8 cellular contexts compared by ENCODE assay signal in the genomic region with DNA sequence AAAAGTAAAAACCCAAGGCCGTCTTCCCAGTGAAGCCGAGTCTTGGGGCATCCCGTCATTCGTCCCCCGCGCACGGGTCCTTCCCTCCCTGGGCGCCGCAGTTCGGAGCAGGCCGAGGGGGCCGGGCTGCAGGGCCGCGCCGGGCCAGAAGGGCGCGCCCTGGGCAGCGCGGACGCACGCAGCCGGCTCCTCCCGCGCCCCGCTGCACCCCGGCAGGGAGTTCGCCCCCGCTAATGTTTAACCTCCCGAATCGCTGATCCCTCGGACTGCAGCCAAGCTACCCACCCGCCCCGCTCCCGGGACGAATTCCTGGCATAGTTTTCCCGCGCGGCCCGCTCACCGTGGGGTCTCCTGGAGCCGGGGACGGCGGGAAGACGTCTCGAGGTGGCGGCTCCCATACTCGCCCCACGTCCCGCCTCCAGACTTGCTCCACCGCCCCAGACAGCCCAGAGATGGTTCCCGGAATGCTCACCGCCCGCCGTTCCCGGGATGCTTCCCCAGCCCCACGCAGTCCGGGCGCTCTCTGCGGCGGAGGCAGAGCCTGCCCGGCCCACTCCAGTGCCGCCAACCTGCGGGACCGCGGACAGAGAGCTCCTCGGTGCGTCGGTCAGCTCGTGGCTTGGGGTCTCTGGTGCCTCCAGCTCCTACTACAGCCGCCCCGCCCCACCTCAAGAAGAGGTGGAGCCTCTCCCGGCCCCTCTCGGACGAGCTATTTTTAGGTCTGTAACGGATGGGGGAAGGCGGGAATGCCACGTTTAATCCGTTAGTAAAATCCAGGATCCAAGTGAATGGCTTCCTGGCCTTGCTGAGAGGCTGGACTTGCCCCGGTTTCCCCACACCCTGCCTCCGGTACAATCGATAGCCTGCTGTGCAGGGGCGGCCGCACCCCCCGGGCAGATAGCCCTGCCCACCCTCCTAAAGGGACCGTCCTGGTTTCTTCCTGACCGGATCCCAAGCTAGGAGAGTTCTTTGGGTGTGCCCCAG. TPM values are rescaled to one million over a fixed set of nuclear protein-coding genes. Genes with fewer than 3 reads are reported as not detected.
DNase-seq lines count a peak whose midpoint lies in the region; ATAC-seq and TF ChIP-seq lines count a peak whose summit lies in the region.

DZIP1L (minus strand) TSS at position 621 of the 984 bp plus-strand sequence. CDS start 11,637 bp downstream, outside the sequence.

- peaks cover 11% of the 10 kb centered on the region for H3K4me1 ChIP-seq in iPS-15b (ENCODE audit: control insufficient read depth, insufficient read depth, low read length)

- H3K9me3 ChIP-seq in iPS-15b (ENCODE audit: control insufficient read depth, insufficient read depth, low read length), result no peaks in the 10 kb centered on the region

- H3K36me3 ChIP-seq in brain microvascular endothelial cell (replicated peaks) (no peaks in the 10 kb centered on the region), iPS-15b (ENCODE audit: control insufficient read depth, insufficient read depth, low read length) (no peaks in the 10 kb centered on the region)

- intact Hi-C loops in sciatic nerve (cut with DNase I), result loop anchor here (2.0 to 5.0 kb wide), 2 partner anchors 48 to 70 kb away; no protein-coding TSS in a partner anchor

- in situ Hi-C loops in brain microvascular endothelial cell (cut with HindIII; ENCODE audit: low pct_ligation_motif_present, low sequenced_read_pairs), result no loop called here

- ATAC-seq in GM21576 (IDR thresholded peaks at IDR 0.05; ENCODE audit: unreplicated experiment) (peak; percentile 81), sciatic nerve (peak; percentile 94)

- H3K9ac ChIP-seq in iPS-15b (ENCODE audit: low read depth, low read length), result peak within 1 kb of the TSS; percentile 79

- TF ChIP-seq CTCF in brain microvascular endothelial cell (IDR thresholded peaks at IDR 0.05; ENCODE audit: low read depth, low read length, missing control alignments), result peak; percentile 25

- H3K27me3 ChIP-seq in brain microvascular endothelial cell (replicated peaks), result no peaks in the 10 kb centered on the region
- no peaks in the 10 kb centered on the region for H3K27me3 ChIP-seq in iPS-15b (ENCODE audit: control insufficient read depth, insufficient read depth, low read length)

- H3K27ac ChIP-seq in brain microvascular endothelial cell, result peak within 1 kb of the TSS; percentile 78

- peak; percentile 87 for DNase-seq in EH (ENCODE audit: low read depth)
- peak; percentile 45 for DNase-seq in SHP77 treated with DMSO at 0.1 percent for 48 hours (lab: John Stamatoyannopoulos, UW)
- peak; percentile 63 for DNase-seq in brain microvascular endothelial cell
- peak; percentile 77 for DNase-seq in sciatic nerve (ENCODE audit: low spot score)
- no peak for DNase-seq in effector CD4-positive, alpha-beta T cell

- TF ChIP-seq RAD21 in Ishikawa (IDR thresholded peaks at IDR 0.05; ENCODE audit: low read depth), result no peak

- H3K4me3 ChIP-seq in brain microvascular endothelial cell (ENCODE audit: low read depth, low read length), result peak within 1 kb of the TSS; percentile 94
- peak within 1 kb of the TSS; percentile 94 for H3K4me3 ChIP-seq in iPS-15b (ENCODE audit: low read depth, low read length)

- TF ChIP-seq EP300 in Ishikawa (IDR thresholded peaks at IDR 0.05; ENCODE audit: borderline replicate concordance), result no peak

TF ChIP-seq in Ishikawa, 13 proteins besides CTCF, POLR2A, EP300 and RAD21:
- TF ChIP-seq, protein P1, sequence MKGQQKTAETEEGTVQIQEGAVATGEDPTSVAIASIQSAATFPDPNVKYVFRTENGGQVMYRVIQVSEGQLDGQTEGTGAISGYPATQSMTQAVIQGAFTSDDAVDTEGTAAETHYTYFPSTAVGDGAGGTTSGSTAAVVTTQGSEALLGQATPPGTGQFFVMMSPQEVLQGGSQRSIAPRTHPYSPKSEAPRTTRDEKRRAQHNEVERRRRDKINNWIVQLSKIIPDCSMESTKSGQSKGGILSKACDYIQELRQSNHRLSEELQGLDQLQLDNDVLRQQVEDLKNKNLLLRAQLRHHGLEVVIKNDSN (IDR thresholded peaks at IDR 0.05), result 0 out of 2 replicates have a peak, but pooled peaks have one; percentile 14
- TF ChIP-seq EGR1 (IDR thresholded peaks at IDR 0.05) (peak; percentile 86), CREB1 (IDR thresholded peaks at IDR 0.05; ENCODE audit: low read depth) (no peak), REST (IDR thresholded peaks at IDR 0.05; ENCODE audit: low read depth) (no peak), CEBPB (IDR thresholded peaks at IDR 0.05) (no peak), ZBTB7A (IDR thresholded peaks at IDR 0.05; ENCODE audit: low read depth) (peak; percentile 56; the same call in 1 of the 2 replicates), MAX (IDR thresholded peaks at IDR 0.05) (no peak; the same call in none of the 2 replicates), TEAD4 (IDR thresholded peaks at IDR 0.05) (peak; percentile 83), FOXM1 (IDR thresholded peaks at IDR 0.05; ENCODE audit: borderline replicate concordance, low read depth) (no peak), YY1 (IDR thresholded peaks at IDR 0.05; ENCODE audit: low read depth) (no peak; the same call in none of the 2 replicates), NFIC (IDR thresholded peaks at IDR 0.05) (peak; percentile 47; the same call in 1 of the 2 replicates), TCF12 (IDR thresholded peaks at IDR 0.05; ENCODE audit: low read depth) (no peak; the same call in none of the 2 replicates), TAF1 (IDR thresholded peaks at IDR 0.05; ENCODE audit: low read depth) (peak; percentile 35; the same call in 1 of the 2 replicates)
TF ChIP-seq in Ishikawa: peak in this region for 6.

RNA-seq across cellular contexts. Expression of gene DZIP1L, which starts in this region (rescaled TPM):
- 37.5 TPM for total RNA-seq in sciatic nerve
